In the genomic region with DNA sequence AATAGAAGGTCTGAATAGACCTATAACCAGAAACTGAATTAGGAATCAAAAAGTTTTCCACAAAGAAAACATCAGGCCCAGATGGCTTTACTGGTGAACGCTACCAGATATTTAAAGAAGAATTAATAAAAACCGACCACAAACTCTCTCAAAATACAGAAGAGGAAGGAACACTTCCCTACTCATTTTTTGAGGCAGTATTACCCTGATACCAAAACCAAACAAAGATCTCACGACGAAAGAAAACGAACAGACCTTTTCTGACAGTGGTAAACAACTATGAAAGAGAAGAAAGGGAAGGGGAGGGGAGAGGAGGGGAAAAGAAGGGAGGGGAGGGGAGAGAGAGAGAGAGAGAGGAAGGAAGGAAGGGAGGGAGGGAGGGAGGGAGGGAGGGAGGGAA, we compare ENCODE assay signal across 11 cellular contexts. TPM values are rescaled to one million over a fixed set of nuclear protein-coding genes. Genes with fewer than 3 reads are reported as not detected.
DNase-seq lines count a peak whose midpoint lies in the region; ATAC-seq and TF ChIP-seq lines count a peak whose summit lies in the region.
"Had no signal": no experiment of that assay in that cellular context is flagged by ENCODE, and none has a peak within 500 bp of the region (broad histone marks: within the 10 kb centered on the region; RNA-seq: fewer than 3 reads in every experiment).

No MANE protein-coding gene starts in this region.

- H3K4me1 Mint-ChIP-seq in T-helper 1 cell treated with Interleukin-12 subunit alpha and Interleukin-12 subunit beta and Interleukin-4 antibody, amounts not matched to agents 30 μg/mL and 1 μg/mL, for 36 hours (ENCODE audit: low read depth) = peaks cover 60% of the 10 kb centered on the region
- H3K4me1 Mint-ChIP-seq in GM23338 = peaks cover 18% of the 10 kb centered on the region
- peaks cover 25% of the 10 kb centered on the region for H3K4me1 Mint-ChIP-seq in neural crest cell
- H3K4me1 Mint-ChIP-seq in glutamatergic neuron (ENCODE audit: low read depth, unreplicated experiment) = peaks cover 9% of the 10 kb centered on the region

- H4K20me1 ChIP-seq in GM23338 (replicated peaks; ENCODE audit: insufficient read depth) = no peaks in the 10 kb centered on the region

- no peak overlapping the region for H3K4me2 ChIP-seq in GM23338

- H3K27ac Mint-ChIP-seq in T-helper 1 cell treated with Interleukin-12 subunit alpha and Interleukin-12 subunit beta and Interleukin-4 antibody, amounts not matched to agents 30 μg/mL and 1 μg/mL, for 36 hours = peak overlapping the region; percentile 56
- H3K27ac Mint-ChIP-seq in GM23338 (peak overlapping the region; percentile 14; the same call in 1 of the 2 replicates), neural crest cell (ENCODE audit: unreplicated experiment) (peak overlapping the region; percentile 17), glutamatergic neuron (ENCODE audit: unreplicated experiment) (no peak overlapping the region)

- no peaks in the 10 kb centered on the region for H3K36me3 ChIP-seq in GM23338 (ENCODE audit: insufficient read depth)
- H3K36me3 ChIP-seq in RWPE2 (ENCODE audit: low read depth) = no peaks in the 10 kb centered on the region; the same call in 1 of the 2 replicates

- H3K27me3 ChIP-seq in GM23338 (ENCODE audit: insufficient read depth) (no peaks in the 10 kb centered on the region), RWPE2 (ENCODE audit: insufficient read depth, poor library complexity, severe bottlenecking) (no peaks in the 10 kb centered on the region)

- H3K9me3 ChIP-seq in RWPE2 (ENCODE audit: severe bottlenecking) = no peaks in the 10 kb centered on the region

- H3K27ac ChIP-seq in GM23338 (ENCODE audit: low read depth) = no peak overlapping the region
- peak overlapping the region; percentile 75 for H3K27ac ChIP-seq in RWPE2 (ENCODE audit: poor library complexity, severe bottlenecking)

- TF ChIP-seq CTCF in GM23338 (conservative IDR thresholded peaks at IDR 0.05; ENCODE audit: low read depth in 2 of 2) (no peak), RWPE2 (IDR thresholded peaks at IDR 0.05; ENCODE audit: poor library complexity, severe bottlenecking) (no peak), neural crest cell (conservative IDR thresholded peaks at IDR 0.05) (no peak), glutamatergic neuron (IDR thresholded peaks at IDR 0.05; ENCODE audit: partially characterized antibody, unreplicated experiment) (no peak)

- peak overlapping the region; percentile 61 for H3K4me3 Mint-ChIP-seq in T-helper 1 cell treated with Interleukin-12 subunit alpha and Interleukin-12 subunit beta and Interleukin-4 antibody, amounts not matched to agents 30 μg/mL and 1 μg/mL, for 36 hours
- H3K4me3 Mint-ChIP-seq in GM23338 (no peak overlapping the region), neural crest cell (no peak overlapping the region), glutamatergic neuron (ENCODE audit: unreplicated experiment) (no peak overlapping the region)

- H3K79me2 ChIP-seq in GM23338 (replicated peaks; ENCODE audit: insufficient read depth) = peaks cover 40% of the 10 kb centered on the region

- ATAC-seq in GM23338 (no peak), RWPE2 (ENCODE audit: low read depth) (no peak)

- no peak overlapping the region for H3K4me3 ChIP-seq in GM23338
- no peak overlapping the region for H3K4me3 ChIP-seq in RWPE2 (ENCODE audit: severe bottlenecking)

- DNase-seq in T-helper 1 cell (no peak), GM23338 (ENCODE audit: low spot score) (no peak), RWPE2 (ENCODE audit: low spot score) (no peak), neural crest cell (ENCODE audit: low read depth, low spot score) (no peak), glutamatergic neuron (no peak), GF-D8 (lab: John Stamatoyannopoulos, UW) (no peak), hippocampal formation (lab: John Stamatoyannopoulos, UW) (no peak)
- DNase-seq: anterior cingulate cortex; NCI-H2081; stimulated activated CD4-positive, alpha-beta T cell treated with anti-CD3 and anti-CD28 coated beads, Interleukin-2, amount 100 ng/mL, for 48 hours had no signal

- H3K4me1 ChIP-seq in GM23338 (ENCODE audit: insufficient read depth) (peaks cover 10% of the 10 kb centered on the region), RWPE2 (ENCODE audit: insufficient read depth, poor library complexity, severe bottlenecking) (peaks cover 65% of the 10 kb centered on the region)

- H3K9me2 ChIP-seq in GM23338 (ENCODE audit: insufficient read depth) = no peaks in the 10 kb centered on the region

- H3F3A ChIP-seq in GM23338 (replicated peaks; ENCODE audit: low read depth) = no peaks in the 10 kb centered on the region

- H2AFZ ChIP-seq in GM23338 = no peak overlapping the region

- H3K9me3 Mint-ChIP-seq in T-helper 1 cell treated with Interleukin-12 subunit alpha and Interleukin-12 subunit beta and Interleukin-4 antibody, amounts not matched to agents 30 μg/mL and 1 μg/mL, for 36 hours = no peaks in the 10 kb centered on the region
- no peaks in the 10 kb centered on the region for H3K9me3 Mint-ChIP-seq in GM23338
- peaks cover 4% of the 10 kb centered on the region for H3K9me3 Mint-ChIP-seq in neural crest cell
- no peaks in the 10 kb centered on the region for H3K9me3 Mint-ChIP-seq in glutamatergic neuron (ENCODE audit: unreplicated experiment)

- H3K27me3 Mint-ChIP-seq in T-helper 1 cell treated with Interleukin-12 subunit alpha and Interleukin-12 subunit beta and Interleukin-4 antibody, amounts not matched to agents 30 μg/mL and 1 μg/mL, for 36 hours (ENCODE audit: low read depth) = no peaks in the 10 kb centered on the region
- H3K27me3 Mint-ChIP-seq in GM23338 (ENCODE audit: insufficient read depth, low read depth, poor library complexity) = peaks cover 7% of the 10 kb centered on the region
- no peaks in the 10 kb centered on the region for H3K27me3 Mint-ChIP-seq in neural crest cell (ENCODE audit: low read depth)
- no peaks in the 10 kb centered on the region for H3K27me3 Mint-ChIP-seq in glutamatergic neuron (ENCODE audit: unreplicated experiment)

- H3K36me3 Mint-ChIP-seq in T-helper 1 cell treated with Interleukin-12 subunit alpha and Interleukin-12 subunit beta and Interleukin-4 antibody, amounts not matched to agents 30 μg/mL and 1 μg/mL, for 36 hours (ENCODE audit: low read depth) = peaks cover 11% of the 10 kb centered on the region
- no peaks in the 10 kb centered on the region for H3K36me3 Mint-ChIP-seq in GM23338 (ENCODE audit: low read depth)
- H3K36me3 Mint-ChIP-seq in neural crest cell (ENCODE audit: low read depth) = peaks cover 2% of the 10 kb centered on the region
- H3K36me3 Mint-ChIP-seq in glutamatergic neuron (ENCODE audit: unreplicated experiment) = no peaks in the 10 kb centered on the region

TF ChIP-seq in GM23338, 12 proteins besides CTCF, POLR2A, EP300 and RAD21 (continues in another document):
- TF ChIP-seq, protein P1, sequence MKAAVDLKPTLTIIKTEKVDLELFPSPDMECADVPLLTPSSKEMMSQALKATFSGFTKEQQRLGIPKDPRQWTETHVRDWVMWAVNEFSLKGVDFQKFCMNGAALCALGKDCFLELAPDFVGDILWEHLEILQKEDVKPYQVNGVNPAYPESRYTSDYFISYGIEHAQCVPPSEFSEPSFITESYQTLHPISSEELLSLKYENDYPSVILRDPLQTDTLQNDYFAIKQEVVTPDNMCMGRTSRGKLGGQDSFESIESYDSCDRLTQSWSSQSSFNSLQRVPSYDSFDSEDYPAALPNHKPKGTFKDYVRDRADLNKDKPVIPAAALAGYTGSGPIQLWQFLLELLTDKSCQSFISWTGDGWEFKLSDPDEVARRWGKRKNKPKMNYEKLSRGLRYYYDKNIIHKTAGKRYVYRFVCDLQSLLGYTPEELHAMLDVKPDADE (IDR thresholded peaks at IDR 0.05) = no peak
- TF ChIP-seq JUNB (IDR thresholded peaks at IDR 0.05; ENCODE audit: unreplicated experiment) (no peak), STAT1 (IDR thresholded peaks at IDR 0.05; ENCODE audit: unreplicated experiment) (no peak), EZH2 (IDR thresholded peaks at IDR 0.05; ENCODE audit: low read depth, unreplicated experiment) (no peak), NANOG (IDR thresholded peaks at IDR 0.05; ENCODE audit: borderline replicate concordance) (no peak), ZNF331 (CRISPR knock-in tag; IDR thresholded peaks at IDR 0.05; ENCODE audit: low read depth) (no peak), POLR2AphosphoS5 (IDR thresholded peaks at IDR 0.05; ENCODE audit: low read depth) (no peak), CREB1 (CRISPR knock-in tag; IDR thresholded peaks at IDR 0.05; ENCODE audit: low read depth) (no peak), EZH2phosphoT487 (IDR thresholded peaks at IDR 0.05; ENCODE audit: unreplicated experiment) (no peak)
- TF ChIP-seq, protein P2, sequence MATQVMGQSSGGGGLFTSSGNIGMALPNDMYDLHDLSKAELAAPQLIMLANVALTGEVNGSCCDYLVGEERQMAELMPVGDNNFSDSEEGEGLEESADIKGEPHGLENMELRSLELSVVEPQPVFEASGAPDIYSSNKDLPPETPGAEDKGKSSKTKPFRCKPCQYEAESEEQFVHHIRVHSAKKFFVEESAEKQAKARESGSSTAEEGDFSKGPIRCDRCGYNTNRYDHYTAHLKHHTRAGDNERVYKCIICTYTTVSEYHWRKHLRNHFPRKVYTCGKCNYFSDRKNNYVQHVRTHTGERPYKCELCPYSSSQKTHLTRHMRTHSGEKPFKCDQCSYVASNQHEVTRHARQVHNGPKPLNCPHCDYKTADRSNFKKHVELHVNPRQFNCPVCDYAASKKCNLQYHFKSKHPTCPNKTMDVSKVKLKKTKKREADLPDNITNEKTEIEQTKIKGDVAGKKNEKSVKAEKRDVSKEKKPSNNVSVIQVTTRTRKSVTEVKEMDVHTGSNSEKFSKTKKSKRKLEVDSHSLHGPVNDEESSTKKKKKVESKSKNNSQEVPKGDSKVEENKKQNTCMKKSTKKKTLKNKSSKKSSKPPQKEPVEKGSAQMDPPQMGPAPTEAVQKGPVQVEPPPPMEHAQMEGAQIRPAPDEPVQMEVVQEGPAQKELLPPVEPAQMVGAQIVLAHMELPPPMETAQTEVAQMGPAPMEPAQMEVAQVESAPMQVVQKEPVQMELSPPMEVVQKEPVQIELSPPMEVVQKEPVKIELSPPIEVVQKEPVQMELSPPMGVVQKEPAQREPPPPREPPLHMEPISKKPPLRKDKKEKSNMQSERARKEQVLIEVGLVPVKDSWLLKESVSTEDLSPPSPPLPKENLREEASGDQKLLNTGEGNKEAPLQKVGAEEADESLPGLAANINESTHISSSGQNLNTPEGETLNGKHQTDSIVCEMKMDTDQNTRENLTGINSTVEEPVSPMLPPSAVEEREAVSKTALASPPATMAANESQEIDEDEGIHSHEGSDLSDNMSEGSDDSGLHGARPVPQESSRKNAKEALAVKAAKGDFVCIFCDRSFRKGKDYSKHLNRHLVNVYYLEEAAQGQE (IDR thresholded peaks at IDR 0.05; ENCODE audit: unreplicated experiment) = no peak

RNA-seq across cellular contexts. Expression of a gene that starts 13.5 kb away (rescaled TPM):
- 14.7 and 15.8 TPM in 2 replicates for total RNA-seq in GM23338 (2014; rRNA removed; shearing (Covaris generic))
- polyA plus RNA-seq in GM23338 (2016; fragmentation: Nextera tagmentation; extraction: Ambion mirVana) = 6.3 and 7.0 TPM in 2 replicates
- total RNA-seq in neural crest cell (17.8 and 17.9 TPM in 2 replicates), glutamatergic neuron (ENCODE audit: unreplicated experiment) (5.4 TPM)
